In genomic region chr14:67646136-67646535, GRCh38 we compare ENCODE assay signal across 28 cellular contexts. TPM values are rescaled to one million over a fixed set of nuclear protein-coding genes. Genes with fewer than 3 reads are reported as not detected.
"Had no signal": no experiment of that assay in that cellular context is flagged by ENCODE, and none has a peak within 500 bp of the region (broad histone marks: within the 10 kb centered on the region; RNA-seq: fewer than 3 reads in every experiment).

No MANE protein-coding gene starts in this region.

- H3K27me3 ChIP-seq: adrenal gland, body of pancreas, esophagus squamous epithelium, uterus had no signal

- H3K4me1 ChIP-seq: esophagus squamous epithelium, uterus had no signal

- H3K4me3 ChIP-seq: adrenal gland, body of pancreas, esophagus squamous epithelium, uterus had no signal

- ATAC-seq: left colon; naive thymus-derived CD8-positive, alpha-beta T cell; sciatic nerve; stimulated activated memory B cell treated with anti-CD40 and anti-IgM and Interleukin-4, amounts not matched to agents 10 μg/mL and 1 μg/mL and 100 μg/mL, for 72 hours; stimulated activated naive CD8-positive, alpha-beta T cell treated with anti-CD3 and anti-CD28 coated beads, Interleukin-15, amount 100 ng/mL, for 72 hours had no signal

- H3K36me3 ChIP-seq: uterus had no signal

- H3K9me3 ChIP-seq: adrenal gland, body of pancreas, esophagus squamous epithelium, uterus had no signal

- DNase-seq: activated CD4-positive, alpha-beta T cell treated with anti-CD3 and anti-CD28 coated beads for 4 hours; activated CD4-positive, alpha-beta T cell treated with anti-CD3 and anti-CD28 coated beads, Interleukin-2, amount 50 U/mL, for 4 hours; activated CD4-positive, CD25-positive, alpha-beta regulatory T cell; activated effector memory CD4-positive, alpha-beta T cell treated with Interleukin-2 at 50 U/mL for 16 hours; activated naive CD4-positive, alpha-beta T cell treated with Interleukin-2 at 50 U/mL for 16 hours; activated naive CD8-positive, alpha-beta T cell treated with anti-CD3 and anti-CD28 coated beads for 36 hours; adrenal gland; aorta; dermis blood vessel endothelial cell; effector CD4-positive, alpha-beta T cell; esophagus squamous epithelium; glutamatergic neuron; left colon; naive thymus-derived CD8-positive, alpha-beta T cell; posterior cingulate gyrus; small intestine; stimulated activated CD4-positive, alpha-beta T cell treated with anti-CD3 and anti-CD28 coated beads, Interleukin-4, amount 100 ng/mL, for 24 hours; stimulated activated naive CD8-positive, alpha-beta T cell treated with anti-CD3 and anti-CD28 coated beads, Interleukin-15, amount 100 ng/mL, for 72 hours; substantia nigra; T-helper 1 cell; uterus had no signal

- H3K27ac ChIP-seq: adrenal gland, esophagus squamous epithelium, uterus had no signal

- FAIRE-seq: colon, frontal cortex, islet of Langerhans, small intestine had no signal

RNA-seq across cellular contexts. Expression of gene RDH12, which starts 55.5 kb away (rescaled TPM):
- total RNA-seq: activated naive CD8-positive, alpha-beta T cell treated with anti-CD3 and anti-CD28 coated beads for 36 hours; aorta; dermis blood vessel endothelial cell; left colon; mesothelial cell of epicardium; naive thymus-derived CD8-positive, alpha-beta T cell; sciatic nerve; uterus had no signal
- polyA plus RNA-seq: naive thymus-derived CD8-positive, alpha-beta T cell had no signal
